Comparison of ENCODE assay signal across 8 cellular contexts in the genomic region with DNA sequence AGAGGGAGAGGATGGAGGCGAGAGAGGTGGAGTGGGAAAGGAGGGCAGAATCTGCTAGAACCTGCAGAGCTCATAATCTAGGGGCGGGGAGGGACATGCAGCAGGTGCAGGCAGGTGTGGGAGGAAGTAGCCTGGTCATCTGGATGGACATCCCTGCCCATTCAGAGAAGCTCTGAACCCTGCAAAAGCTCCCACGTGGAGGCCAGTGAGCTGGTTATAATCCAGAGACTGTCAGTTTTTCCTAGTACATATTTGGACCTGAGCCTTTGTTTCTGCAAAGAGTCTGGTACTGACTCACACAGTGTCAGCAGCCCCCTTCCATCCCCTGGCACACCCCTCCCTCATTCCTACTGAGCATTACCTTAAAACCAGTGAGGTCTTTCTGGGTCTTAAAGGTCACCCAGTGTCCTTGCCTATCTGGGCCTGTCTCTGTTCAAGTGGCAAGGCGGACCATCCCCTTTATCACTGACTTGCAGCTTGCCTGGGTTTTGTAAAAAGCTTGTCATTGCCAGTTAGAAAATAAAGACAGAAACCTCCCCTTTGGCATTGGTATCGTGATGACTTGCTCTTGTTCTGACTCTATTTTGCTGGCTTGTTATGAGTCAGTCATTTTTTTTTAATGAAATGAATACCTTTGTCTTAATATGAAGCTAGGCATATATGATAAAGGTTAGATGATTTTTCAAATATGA. TPM values are rescaled to one million over a fixed set of nuclear protein-coding genes. Genes with fewer than 3 reads are reported as not detected.
DNase-seq lines count a peak whose midpoint lies in the region; ATAC-seq and TF ChIP-seq lines count a peak whose summit lies in the region.

No MANE protein-coding gene starts in this region.

- no peak overlapping the region for H3K4me3 ChIP-seq in BLaER1
- H3K4me3 ChIP-seq in left ventricle myocardium inferior: no peak overlapping the region
- no peak overlapping the region for H3K4me3 ChIP-seq in tibial nerve
- no peak overlapping the region for H3K4me3 ChIP-seq in vagina

- H3K9ac ChIP-seq in BLaER1: no peak overlapping the region

- ATAC-seq in GM19397 (IDR thresholded peaks at IDR 0.05; ENCODE audit: unreplicated experiment) (peak; percentile 51), HG03457 (IDR thresholded peaks at IDR 0.05; ENCODE audit: unreplicated experiment) (peak; percentile 43)

- TF ChIP-seq CTCF in left ventricle myocardium inferior (IDR thresholded peaks at IDR 0.05; ENCODE audit: borderline replicate concordance) (no peak), tibial nerve (IDR thresholded peaks at IDR 0.05) (no peak), vagina (IDR thresholded peaks at IDR 0.05) (no peak)

- peak; percentile 75 for DNase-seq in activated CD8-positive, alpha-beta memory T cell treated with anti-CD3 and anti-CD28 coated beads, Interleukin-2, amount 50 U/mL, for 48 hours
- DNase-seq in left ventricle myocardium inferior: no peak
- no peak for DNase-seq in tibial nerve (ENCODE audit: low spot score in 2 of 2)
- no peak for DNase-seq in NCI-H1930 (lab: John Stamatoyannopoulos, UW)
- no peak for DNase-seq in vagina (ENCODE audit: extremely low spot score in 2 of 2)

- 56 to 61% methylated on average over 5 of the region's 5 CpGs for WGBS in tibial nerve, 2 donors

- H3K27ac ChIP-seq in BLaER1 (no peak overlapping the region), left ventricle myocardium inferior (replicated peaks) (peak overlapping the region; percentile 56), tibial nerve (peak overlapping the region in 3 of 4 donors; percentile 1 to 45 (median 42)), vagina (no peak overlapping the region)

- peaks cover 12% of the 10 kb centered on the region for H3K4me1 ChIP-seq in BLaER1
- H3K4me1 ChIP-seq in left ventricle myocardium inferior: peaks cover 63% of the 10 kb centered on the region
- H3K4me1 ChIP-seq in tibial nerve: peaks cover 4 to 78% (median 35%) of the 10 kb centered on the region in 4 donors
- peaks cover 33% of the 10 kb centered on the region for H3K4me1 ChIP-seq in vagina

- peak overlapping the region; percentile 6 for H3K4me2 ChIP-seq in BLaER1

- TF ChIP-seq EP300 in tibial nerve (IDR thresholded peaks at IDR 0.05): no peak

- H3K9me3 ChIP-seq in BLaER1 (no peaks in the 10 kb centered on the region), left ventricle myocardium inferior (replicated peaks) (no peaks in the 10 kb centered on the region), tibial nerve (no peaks in the 10 kb centered on the region), vagina (no peaks in the 10 kb centered on the region)

- H4K20me1 ChIP-seq in BLaER1: 0 out of 2 replicates have a peak, but pooled peaks cover 5% of the 10 kb centered on the region

- H3K36me3 ChIP-seq in BLaER1 (no peaks in the 10 kb centered on the region), left ventricle myocardium inferior (no peaks in the 10 kb centered on the region), tibial nerve (no peaks in the 10 kb centered on the region), vagina (no peaks in the 10 kb centered on the region)

- intact Hi-C loops in left ventricle myocardium inferior (cut with micrococcal nuclease) (no loop called here), vagina (cut with DNase I) (no loop called here)

- no peak for TF ChIP-seq POLR2A in tibial nerve (IDR thresholded peaks at IDR 0.05)
- no peak for TF ChIP-seq POLR2A in vagina (IDR thresholded peaks at IDR 0.05)

- H3K27me3 ChIP-seq in BLaER1 (no peaks in the 10 kb centered on the region), left ventricle myocardium inferior (ENCODE audit: low read depth) (no peaks in the 10 kb centered on the region), tibial nerve (no peaks in the 10 kb centered on the region), vagina (no peaks in the 10 kb centered on the region)

RNA-seq across cellular contexts. Expression of a gene that starts 26.1 kb away (rescaled TPM):
- total RNA-seq in left ventricle myocardium inferior (6.8 TPM), tibial nerve (10 to 100 TPM; 20.5 to 24.3 (median 22.3) TPM), vagina (4.7 TPM)

Comparison
In these comparisons a context has a peak if more than half of its experiments do, and no peak if none do; other contexts are left out.
1. H3K27ac ChIP-seq: peak in left ventricle myocardium inferior (single experiment) and tibial nerve (3 of 4); none in BLaER1 (single experiment) and vagina (single experiment).